Comparison of ENCODE assay signal across 30 cellular contexts in genomic region chr16:9185396-9185795, GRCh38.
"Had no signal": no experiment of that assay in that cellular context is flagged by ENCODE, and none has a peak within 500 bp of the region (broad histone marks: within the 10 kb centered on the region; RNA-seq: fewer than 3 reads in every experiment).

No MANE protein-coding gene starts in this region.

- H3K4me3 Mint-ChIP-seq: naive thymus-derived CD4-positive, alpha-beta T cell; natural killer cell; nephron; neural progenitor cell; stimulated activated memory B cell treated with anti-CD40 and anti-IgM and Interleukin-4, amounts not matched to agents 10 μg/mL and 1 μg/mL and 100 μg/mL, for 72 hours; stimulated activated naive CD8-positive, alpha-beta T cell treated with anti-CD3 and anti-CD28 coated beads, Interleukin-15, amount 100 ng/mL, for 72 hours; type B pancreatic cell had no signal

- H3K27ac Mint-ChIP-seq: naive thymus-derived CD4-positive, alpha-beta T cell; natural killer cell; nephron; neural progenitor cell; stimulated activated memory B cell treated with anti-CD40 and anti-IgM and Interleukin-4, amounts not matched to agents 10 μg/mL and 1 μg/mL and 100 μg/mL, for 72 hours; stimulated activated naive CD8-positive, alpha-beta T cell treated with anti-CD3 and anti-CD28 coated beads, Interleukin-15, amount 100 ng/mL, for 72 hours; type B pancreatic cell had no signal

- H3K9me3 Mint-ChIP-seq: natural killer cell; neural progenitor cell; stimulated activated naive CD8-positive, alpha-beta T cell treated with anti-CD3 and anti-CD28 coated beads, Interleukin-15, amount 100 ng/mL, for 72 hours; type B pancreatic cell had no signal

- H3K4me3 ChIP-seq: neural progenitor cell, ovary, prostate gland, right lobe of liver, sigmoid colon, suprapubic skin, tibial artery, transverse colon, upper lobe of right lung, uterus had no signal

- H3K36me3 Mint-ChIP-seq: naive thymus-derived CD4-positive, alpha-beta T cell; natural killer cell; neural progenitor cell; stimulated activated memory B cell treated with anti-CD40 and anti-IgM and Interleukin-4, amounts not matched to agents 10 μg/mL and 1 μg/mL and 100 μg/mL, for 72 hours; type B pancreatic cell had no signal

- H3K4me1 ChIP-seq: neural progenitor cell, parathyroid adenoma, prostate gland, right lobe of liver, sigmoid colon, suprapubic skin, testis, tibial artery, transverse colon, upper lobe of right lung, uterus had no signal

- H3K36me3 ChIP-seq: neural progenitor cell, ovary, prostate gland, right lobe of liver, sigmoid colon, suprapubic skin, tibial artery, transverse colon, upper lobe of right lung, uterus had no signal

- H3K4me1 Mint-ChIP-seq: naive thymus-derived CD4-positive, alpha-beta T cell; natural killer cell; nephron; neural progenitor cell; stimulated activated memory B cell treated with anti-CD40 and anti-IgM and Interleukin-4, amounts not matched to agents 10 μg/mL and 1 μg/mL and 100 μg/mL, for 72 hours; stimulated activated naive CD8-positive, alpha-beta T cell treated with anti-CD3 and anti-CD28 coated beads, Interleukin-15, amount 100 ng/mL, for 72 hours had no signal

- H3K9me3 ChIP-seq: ovary, prostate gland, right lobe of liver, sigmoid colon, suprapubic skin, testis, tibial artery, transverse colon, upper lobe of right lung, uterus had no signal

- H3K27ac ChIP-seq: neural progenitor cell, ovary, parathyroid adenoma, prostate gland, right lobe of liver, sigmoid colon, suprapubic skin, testis, tibial artery, transverse colon, upper lobe of right lung, uterus had no signal

- H3K27me3 ChIP-seq: neural progenitor cell, ovary, right lobe of liver, sigmoid colon, suprapubic skin, testis, tibial artery, transverse colon, upper lobe of right lung, uterus had no signal

- ATAC-seq: naive thymus-derived CD4-positive, alpha-beta T cell; natural killer cell; right cardiac atrium; right lobe of liver; stimulated activated memory B cell treated with anti-CD40 and anti-IgM and Interleukin-4, amounts not matched to agents 10 μg/mL and 1 μg/mL and 100 μg/mL, for 72 hours; stimulated activated naive CD8-positive, alpha-beta T cell treated with anti-CD3 and anti-CD28 coated beads, Interleukin-15, amount 100 ng/mL, for 72 hours; stimulated activated naive CD8-positive, alpha-beta T cell treated with anti-CD3 and anti-CD28 coated beads, Interleukin-15, Interleukin-2, amounts not matched to agents 100 U/mL and 50 U/mL, for 24 hours; upper lobe of right lung had no signal

- DNase-seq: naive thymus-derived CD4-positive, alpha-beta T cell; natural killer cell; occipital lobe; ovary; posterior cingulate gyrus; right cardiac atrium; right lobe of liver; sigmoid colon; small intestine; stimulated activated CD4-positive, alpha-beta T cell treated with anti-CD3 and anti-CD28 coated beads, Interleukin-15, amount 100 ng/mL, for 24 hours; stimulated activated CD4-positive, alpha-beta T cell treated with anti-CD3 and anti-CD28 coated beads, Interleukin-2, amount 100 ng/mL, for 24 hours; stimulated activated CD4-positive, alpha-beta T cell treated with anti-CD3 and anti-CD28 coated beads, Interleukin-2, amount 100 ng/mL, for 48 hours; stimulated activated CD4-positive, alpha-beta T cell treated with anti-CD3 and anti-CD28 coated beads, Interleukin-4, amount 100 ng/mL, for 4 hours; stimulated activated CD8-positive, alpha-beta memory T cell treated with anti-CD3 and anti-CD28 coated beads, Interleukin-4, amount 100 ng/mL, for 48 hours; stimulated activated naive CD4-positive, alpha-beta T cell; stimulated activated naive CD8-positive, alpha-beta T cell treated with anti-CD3 and anti-CD28 coated beads, Interleukin-15, amount 100 ng/mL, for 72 hours; stimulated activated naive CD8-positive, alpha-beta T cell treated with anti-CD3 and anti-CD28 coated beads, Interleukin-15, Interleukin-2, amounts not matched to agents 100 U/mL and 50 U/mL, for 24 hours; substantia nigra; testis; tibial artery; transverse colon; upper lobe of right lung; uterus had no signal

- H3K9ac ChIP-seq: neural progenitor cell, parathyroid adenoma had no signal
